In the genomic region with DNA sequence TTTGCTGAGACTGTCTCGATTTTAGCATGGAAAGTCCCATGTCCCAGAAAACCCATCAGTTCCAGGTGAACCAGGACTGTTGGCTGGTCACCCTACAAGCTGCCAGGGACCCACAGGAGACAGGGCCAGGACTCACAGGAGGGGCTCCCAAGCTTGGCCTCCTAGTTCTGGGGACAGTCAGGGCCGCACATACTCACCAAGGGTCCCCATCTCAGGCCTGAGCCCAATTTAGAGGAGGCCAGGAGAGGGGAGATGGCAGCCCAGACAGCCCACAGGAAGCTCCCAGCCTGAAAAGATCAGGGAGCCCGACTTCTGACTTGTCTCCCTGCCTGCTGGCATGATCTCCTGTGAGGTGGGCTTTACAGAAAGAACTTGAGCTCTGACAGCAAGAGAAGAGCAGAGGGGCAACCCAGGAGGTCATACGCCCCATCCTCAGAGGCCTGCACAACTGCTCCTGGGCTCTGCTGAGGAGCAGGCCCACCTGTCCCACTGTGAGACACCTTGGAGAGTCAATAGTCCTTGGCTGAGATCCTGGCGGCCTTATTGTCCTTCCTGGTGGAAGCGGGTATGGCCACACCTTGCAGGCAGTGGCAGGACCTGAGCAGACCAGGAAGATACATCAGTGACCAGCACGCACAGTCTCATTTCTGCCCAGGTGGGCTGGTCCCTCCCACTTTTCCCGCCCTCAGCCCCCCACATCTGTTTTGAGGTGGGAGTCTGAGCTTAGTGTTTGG, we compare ENCODE assay signal across 28 cellular contexts. TPM values are rescaled to one million over a fixed set of nuclear protein-coding genes. Genes with fewer than 3 reads are reported as not detected.
DNase-seq lines count a peak whose midpoint lies in the region; ATAC-seq and TF ChIP-seq lines count a peak whose summit lies in the region.
"Had no signal": no experiment of that assay in that cellular context is flagged by ENCODE, and none has a peak within 500 bp of the region (broad histone marks: within the 10 kb centered on the region; RNA-seq: fewer than 3 reads in every experiment).

No MANE protein-coding gene starts in this region.

- H3K4me1 Mint-ChIP-seq in T-helper 2 cell treated with Interferon-gamma antibody and Interleukin-4, amounts not matched to agents 5 μg/mL and 100 μg/mL, for 36 hours (ENCODE audit: low read depth), result no peaks in the 10 kb centered on the region
- H3K4me1 Mint-ChIP-seq: activated naive CD4-positive, alpha-beta T cell treated with anti-CD3 and anti-CD28 coated beads, Interleukin-2, amount 10 ng/mL, durations not matched to agents 7 days and 5 days had no signal

- H3K27me3 ChIP-seq in IMR-90 (ENCODE audit: control insufficient read depth, insufficient read depth, low read length) (peaks cover 32% of the 10 kb centered on the region), stomach (peaks cover 0 to 3% (median 0%) of the 10 kb centered on the region in 3 donors)
- H3K27me3 ChIP-seq: gastroesophageal sphincter, hepatocyte had no signal

- no peak for TF ChIP-seq POLR2A in IMR-90 (IDR thresholded peaks at IDR 0.05; ENCODE audit: low read depth, low read length)
- TF ChIP-seq POLR2A in stomach (IDR thresholded peaks at IDR 0.05), result no peak
- no peak for TF ChIP-seq POLR2A in erythroblast (IDR thresholded peaks at IDR 0.05; ENCODE audit: low read length)

- no peak for TF ChIP-seq EP300 in stomach (IDR thresholded peaks at IDR 0.05)

- H3K9me3 ChIP-seq in IMR-90 (ENCODE audit: control insufficient read depth, insufficient read depth, low read length), result no peaks in the 10 kb centered on the region
- H3K9me3 ChIP-seq in stomach, result no peaks in the 10 kb centered on the region
- H3K9me3 ChIP-seq: gastroesophageal sphincter, SK-N-SH had no signal

- H4K5ac ChIP-seq in IMR-90 (ENCODE audit: low read depth, low read length), result no peak overlapping the region

- peak; percentile 16 for DNase-seq in NCI-H146 (lab: John Stamatoyannopoulos, UW)
- no peak for DNase-seq in NCI-H146 treated with DMSO at 0.1 percent for 48 hours (lab: John Stamatoyannopoulos, UW; ENCODE audit: unreplicated experiment)
- DNase-seq in IMR-90, result no peak
- DNase-seq in left lobe of liver (ENCODE audit: low spot score), result peak; percentile 30
- peak; percentile 20 for DNase-seq in stomach
- DNase-seq in NCI-H774 (lab: John Stamatoyannopoulos, UW), result no peak
- DNase-seq in T-helper 2 cell treated with Interferon-gamma antibody and Interleukin-4, amounts not matched to agents 5 μg/mL and 100 μg/mL, for 36 hours (ENCODE audit: low spot score), result no peak
- DNase-seq in erythroblast (lab: John Stamatoyannopoulos, UW), result no peak
- DNase-seq: activated CD4-positive, alpha-beta memory T cell treated with anti-CD3 and anti-CD28 coated beads for 36 hours; activated CD4-positive, CD25-positive, alpha-beta regulatory T cell treated with anti-CD3 and anti-CD28 coated beads, Interleukin-2, amount 50 U/mL, for 72 hours; activated CD8-positive, alpha-beta memory T cell treated with anti-CD3 and anti-CD28 coated beads, Interleukin-2, amount 50 U/mL, for 4 hours; activated naive CD4-positive, alpha-beta T cell treated with anti-CD3 and anti-CD28 coated beads, Interleukin-2, amount 10 ng/mL, durations not matched to agents 7 days and 5 days; amniotic stem cell; C1 segment of cervical spinal cord; effector CD4-positive, alpha-beta T cell; HCEC 1CT; NCI-H1694; stimulated activated CD4-positive, alpha-beta T cell treated with anti-CD3 and anti-CD28 coated beads, Interleukin-4, amount 100 ng/mL, for 4 hours; T-helper 17 cell; trophoblast cell had no signal

- H3K27me3 Mint-ChIP-seq in T-helper 2 cell treated with Interferon-gamma antibody and Interleukin-4, amounts not matched to agents 5 μg/mL and 100 μg/mL, for 36 hours (ENCODE audit: low read depth), result peaks cover 2% of the 10 kb centered on the region
- H3K27me3 Mint-ChIP-seq: activated CD4-positive, alpha-beta memory T cell treated with anti-CD3 and anti-CD28 coated beads for 36 hours had no signal

- TF ChIP-seq RAD21 in IMR-90 (IDR thresholded peaks at IDR 0.05; ENCODE audit: low read length), result no peak

- no peaks in the 10 kb centered on the region for H3K36me3 ChIP-seq in IMR-90 (ENCODE audit: control insufficient read depth, insufficient read depth, low read length)
- H3K36me3 ChIP-seq in stomach, result peaks cover 0 to 9% (median 0%) of the 10 kb centered on the region in 4 donors

- H3K4me3 Mint-ChIP-seq in T-helper 2 cell treated with Interferon-gamma antibody and Interleukin-4, amounts not matched to agents 5 μg/mL and 100 μg/mL, for 36 hours, result no peak overlapping the region
- H3K4me3 Mint-ChIP-seq: activated CD4-positive, alpha-beta memory T cell treated with anti-CD3 and anti-CD28 coated beads for 36 hours; activated naive CD4-positive, alpha-beta T cell treated with anti-CD3 and anti-CD28 coated beads, Interleukin-2, amount 10 ng/mL, durations not matched to agents 7 days and 5 days; activated T-helper 1 cell treated with anti-CD3 and anti-CD28 coated beads, Interleukin-12 subunit alpha, Interleukin-12 subunit beta, Interleukin-2, Interleukin-4 antibody, amounts not matched to agents 30 ng/mL and 10 ng/mL and 1 ng/mL, durations not matched to agents 14 hours and 24 hours and 36 hours; T-helper 17 cell had no signal

- in situ Hi-C loops in IMR-90 (cut with MboI; ENCODE audit: low sequenced_read_pairs), result no loop called here

- H3K27ac ChIP-seq in IMR-90 (ENCODE audit: insufficient read depth, low read length), result no peak overlapping the region
- H3K27ac ChIP-seq in stomach, result peak overlapping the region in 2 of 5 donors; percentile 18 to 23
- H3K27ac ChIP-seq: 22Rv1, hepatocyte had no signal

- H2AFZ ChIP-seq in IMR-90 (replicated peaks; ENCODE audit: low read length, poor library complexity), result peak overlapping the region; percentile 33
- H2AFZ ChIP-seq: hepatocyte had no signal

- no peak overlapping the region for H4K8ac ChIP-seq in IMR-90 (ENCODE audit: low read depth in 2 of 2, low read length in 2 of 2)

- no CpG with 5 or more reads among the region's 8 CpGs for WGBS in IMR-90 (ENCODE audit: extremely low coverage in 2 of 2, insufficient read length in 1 of 2), 2 experiments
- 65 to 80% (median 76%) methylated on average over 3 to 8 of the region's 8 CpGs for WGBS in stomach, 5 donors

- TF ChIP-seq CTCF in IMR-90 (conservative IDR thresholded peaks at IDR 0.05; ENCODE audit: low read depth, low read length) (no peak), stomach (IDR thresholded peaks at IDR 0.05) (no peak)

- no peak overlapping the region for H3K27ac Mint-ChIP-seq in T-helper 2 cell treated with Interferon-gamma antibody and Interleukin-4, amounts not matched to agents 5 μg/mL and 100 μg/mL, for 36 hours
- H3K27ac Mint-ChIP-seq: activated CD4-positive, alpha-beta memory T cell treated with anti-CD3 and anti-CD28 coated beads for 36 hours; activated naive CD4-positive, alpha-beta T cell treated with anti-CD3 and anti-CD28 coated beads, Interleukin-2, amount 10 ng/mL, durations not matched to agents 7 days and 5 days; activated T-helper 1 cell treated with anti-CD3 and anti-CD28 coated beads, Interleukin-12 subunit alpha, Interleukin-12 subunit beta, Interleukin-2, Interleukin-4 antibody, amounts not matched to agents 30 ng/mL and 10 ng/mL and 1 ng/mL, durations not matched to agents 14 hours and 24 hours and 36 hours; progenitor cell of endocrine pancreas; T-helper 17 cell had no signal

- H3K36me3 Mint-ChIP-seq in T-helper 2 cell treated with Interferon-gamma antibody and Interleukin-4, amounts not matched to agents 5 μg/mL and 100 μg/mL, for 36 hours (ENCODE audit: low read depth), result no peaks in the 10 kb centered on the region
- H3K36me3 Mint-ChIP-seq: activated CD4-positive, alpha-beta memory T cell treated with anti-CD3 and anti-CD28 coated beads for 36 hours; activated naive CD4-positive, alpha-beta T cell treated with anti-CD3 and anti-CD28 coated beads, Interleukin-2, amount 10 ng/mL, durations not matched to agents 7 days and 5 days had no signal

- no peak overlapping the region for H2BK15ac ChIP-seq in IMR-90 (ENCODE audit: low read depth, low read length)

- H3K14ac ChIP-seq in IMR-90 (replicated peaks; ENCODE audit: low read depth, low read length), result no peak overlapping the region

- CTCF ChIA-PET in IMR-90 (lab: Yijun Ruan, JAX), result no interaction called here

- H3K23ac ChIP-seq in IMR-90 (ENCODE audit: low read depth, low read length), result no peak overlapping the region

- no peaks in the 10 kb centered on the region; the same call in 1 of the 2 replicates for H3K9me1 ChIP-seq in IMR-90 (ENCODE audit: insufficient read depth, low read length)

- H4K20me1 ChIP-seq in IMR-90 (ENCODE audit: insufficient read depth, low read length), result no peaks in the 10 kb centered on the region; the same call in 1 of the 2 replicates

- H2BK5ac ChIP-seq in IMR-90 (ENCODE audit: low read depth, low read length, poor library complexity, severe bottlenecking), result no peak overlapping the region

- H3K9ac ChIP-seq in IMR-90 (ENCODE audit: low read depth, low read length), result no peak overlapping the region
- H3K9ac ChIP-seq: SK-N-SH had no signal

- H2AK9ac ChIP-seq in IMR-90 (replicated peaks; ENCODE audit: low read depth, low read length, poor library complexity), result no peak overlapping the region

- no peak for ATAC-seq in IMR-90 (ENCODE audit: low read depth)
- no peak for ATAC-seq in left lobe of liver
- ATAC-seq: gastroesophageal sphincter, T-helper 17 cell had no signal

- intact Hi-C loops in IMR-90 (cut with micrococcal nuclease) (no loop called here), stomach (cut with DNase I; ENCODE audit: low total_unique reads) (no loop called here)

- no peaks in the 10 kb centered on the region for H3K79me1 ChIP-seq in IMR-90 (ENCODE audit: low read depth in 1 of 2, low read length in 2 of 2)

- POLR2A ChIA-PET in IMR-90 (lab: Charles Lee; ENCODE audit: unreplicated experiment), result no interaction called here

- no peak overlapping the region for H3K4me3 ChIP-seq in IMR-90 (ENCODE audit: insufficient read depth, low read depth, low read length)
- H3K4me3 ChIP-seq in stomach, result no peak overlapping the region
- H3K4me3 ChIP-seq: gastroesophageal sphincter, hepatocyte had no signal

- peaks cover 11% of the 10 kb centered on the region for H3K4me1 ChIP-seq in IMR-90 (ENCODE audit: control insufficient read depth, insufficient read depth, low read length)
- H3K4me1 ChIP-seq in stomach, result peaks cover 7 to 50% (median 31%) of the 10 kb centered on the region in 4 donors

- BruUV-seq in IMR-90 (replicated peaks; lab: Mats Ljungman, UMichigan), result no TSS peak

- no peak overlapping the region for H4K91ac ChIP-seq in IMR-90 (ENCODE audit: insufficient read depth, low read depth, low read length)

- no peak overlapping the region for H2BK20ac ChIP-seq in IMR-90 (ENCODE audit: low read depth, low read length)

- no peak overlapping the region for H2AK5ac ChIP-seq in IMR-90 (ENCODE audit: low read depth, low read length)

- H3K4me2 ChIP-seq in IMR-90 (ENCODE audit: low read depth, low read length), result no peak overlapping the region
- H3K4me2 ChIP-seq: hepatocyte, SK-N-SH had no signal

- H3K56ac ChIP-seq in IMR-90 (ENCODE audit: extremely low read depth, insufficient read depth, low read length), result no peak overlapping the region

- no peak overlapping the region for H2BK120ac ChIP-seq in IMR-90 (ENCODE audit: low read depth, low read length)

- H3K18ac ChIP-seq in IMR-90 (ENCODE audit: low read depth, low read length), result no peak overlapping the region

- dilution Hi-C loops in IMR-90 (cut with HindIII; ENCODE audit: low sequenced_read_pairs, unreplicated experiment), result no loop called here

- no peak overlapping the region for H3K4ac ChIP-seq in IMR-90 (ENCODE audit: low read depth, low read length)

- no peaks in the 10 kb centered on the region for H3K9me3 Mint-ChIP-seq in T-helper 2 cell treated with Interferon-gamma antibody and Interleukin-4, amounts not matched to agents 5 μg/mL and 100 μg/mL, for 36 hours
- H3K9me3 Mint-ChIP-seq: activated CD4-positive, alpha-beta memory T cell treated with anti-CD3 and anti-CD28 coated beads for 36 hours; activated naive CD4-positive, alpha-beta T cell treated with anti-CD3 and anti-CD28 coated beads, Interleukin-2, amount 10 ng/mL, durations not matched to agents 7 days and 5 days; activated T-helper 1 cell treated with anti-CD3 and anti-CD28 coated beads, Interleukin-12 subunit alpha, Interleukin-12 subunit beta, Interleukin-2, Interleukin-4 antibody, amounts not matched to agents 30 ng/mL and 10 ng/mL and 1 ng/mL, durations not matched to agents 14 hours and 24 hours and 36 hours had no signal

RNA-seq across cellular contexts. Expression of gene ISLR, which starts 2.5 kb away (rescaled TPM):
- total RNA-seq in IMR-90 (2012; rRNA removed) (under 0.01 TPM in 2 replicates), left lobe of liver (2.3 TPM), stomach (10 to 100 TPM in 4 of 5 donors, 1 to 10 TPM in 1; 8.4 to 44.6 (median 28.6) TPM)
- polyA plus RNA-seq in IMR-90 (2012; rRNA removed) (0.79 and 1.0 TPM in 2 replicates), stomach (1 to 10 TPM; 3.5 to 9.0 (median 3.6) TPM)
- 0.53 and 2.1 TPM in 2 replicates for polyA plus RNA-seq in IMR-90 (2012; cell fraction: cytosol; rRNA removed)
- polyA plus RNA-seq in IMR-90 (2012; cell fraction: nucleus; rRNA removed; ENCODE audit: low replicate concordance), result 0.40 and 0.44 TPM in 2 replicates
- total RNA-seq: activated CD4-positive, alpha-beta memory T cell treated with anti-CD3 and anti-CD28 coated beads for 36 hours; activated T-helper 1 cell treated with anti-CD3 and anti-CD28 coated beads, Interleukin-12 subunit alpha, Interleukin-12 subunit beta, Interleukin-2, Interleukin-4 antibody, amounts not matched to agents 30 ng/mL and 10 ng/mL and 1 ng/mL, durations not matched to agents 14 hours and 24 hours and 36 hours; NCI-H460; progenitor cell of endocrine pancreas; T-helper 17 cell had no signal

RNA-seq across cellular contexts. Expression of gene STRA6, which starts 31.6 kb away (rescaled TPM):
- total RNA-seq in IMR-90 (2012; rRNA removed) (not detected in 2 replicates), left lobe of liver (not detected), stomach (1 to 10 TPM in 1 of 5 donors, not detected in 4; 1.5 TPM)
- polyA plus RNA-seq in IMR-90 (2012; rRNA removed) (0.14 and 0.17 TPM in 2 replicates), stomach (under 1 TPM in 1 of 3 donors, not detected in 2; 0.95 TPM)
- polyA plus RNA-seq in IMR-90 (2012; cell fraction: cytosol; rRNA removed), result 0.11 TPM in 1 of 2 replicates, not detected in the other
- 0.37 and 0.60 TPM in 2 replicates for polyA plus RNA-seq in IMR-90 (2012; cell fraction: nucleus; rRNA removed; ENCODE audit: low replicate concordance)
- total RNA-seq: activated CD4-positive, alpha-beta memory T cell treated with anti-CD3 and anti-CD28 coated beads for 36 hours; T-helper 17 cell had no signal

RNA-seq across cellular contexts. Expression of gene ISLR2, which starts 40.6 kb away (rescaled TPM):
- not detected in 2 replicates for total RNA-seq in IMR-90 (2012; rRNA removed)
- polyA plus RNA-seq in IMR-90 (2012; rRNA removed), result not detected in 2 replicates
- polyA plus RNA-seq in IMR-90 (2012; cell fraction: cytosol; rRNA removed), result not detected in 2 replicates
- not detected in 2 replicates for polyA plus RNA-seq in IMR-90 (2012; cell fraction: nucleus; rRNA removed; ENCODE audit: low replicate concordance)
- total RNA-seq in left lobe of liver, result 0.30 TPM
- total RNA-seq in stomach, result 1 to 10 TPM in 2 of 5 donors, under 1 TPM in 1, not detected in 2; 0.29 to 4.4 (median 1.0) TPM
- polyA plus RNA-seq in stomach, result under 1 TPM in 2 of 3 donors, not detected in 1; 0.19 to 0.30 TPM
- total RNA-seq: activated CD4-positive, alpha-beta memory T cell treated with anti-CD3 and anti-CD28 coated beads for 36 hours; activated T-helper 1 cell treated with anti-CD3 and anti-CD28 coated beads, Interleukin-12 subunit alpha, Interleukin-12 subunit beta, Interleukin-2, Interleukin-4 antibody, amounts not matched to agents 30 ng/mL and 10 ng/mL and 1 ng/mL, durations not matched to agents 14 hours and 24 hours and 36 hours; G401; hepatocyte; NCI-H460; T-helper 17 cell had no signal

Comparison
In these comparisons a context has a peak if more than half of its experiments do, and no peak if none do; other contexts are left out.
1. DNase-seq: peak in NCI-H146 (single experiment), left lobe of liver (single experiment) and stomach (single experiment); none in NCI-H146 treated with DMSO at 0.1 percent for 48 hours (single experiment), IMR-90 (single experiment), NCI-H774 (single experiment), T-helper 2 cell treated with Interferon-gamma antibody and Interleukin-4, amounts not matched to agents 5 μg/mL and 100 μg/mL, for 36 hours (single experiment) and erythroblast (0 of 2).